Comparison of ENCODE assay signal across 8 cellular contexts in genomic region chr20:49982072-49982345, GRCh38. TPM values are rescaled to one million over a fixed set of nuclear protein-coding genes. Genes with fewer than 3 reads are reported as not detected.
DNase-seq lines count a peak whose midpoint lies in the region; ATAC-seq, FAIRE-seq and TF ChIP-seq lines count a peak whose summit lies in the region.

No MANE protein-coding gene starts in this region.

- FAIRE-seq in K562 (lab: Jason Lieb, UNC): peak; percentile 15

- H4K20me1 ChIP-seq in K562 (replicated peaks; ENCODE audit: control insufficient read depth, insufficient read depth, low read length): no peaks in the 10 kb centered on the region; the same call in 1 of the 2 replicates

- peaks cover 28% of the 10 kb centered on the region for H3K4me1 Mint-ChIP-seq in stimulated activated naive CD8-positive, alpha-beta T cell treated with anti-CD3 and anti-CD28 coated beads, Interleukin-15, Interleukin-2, amounts not matched to agents 100 ng/mL and 50 ng/mL, for 24 hours (ENCODE audit: low read depth)
- peaks cover 29% of the 10 kb centered on the region for H3K4me1 Mint-ChIP-seq in mesothelial cell of epicardium

- H3K4me3 Mint-ChIP-seq in stimulated activated naive CD8-positive, alpha-beta T cell treated with anti-CD3 and anti-CD28 coated beads, Interleukin-15, Interleukin-2, amounts not matched to agents 100 ng/mL and 50 ng/mL, for 24 hours: peak overlapping the region; percentile 30
- H3K4me3 Mint-ChIP-seq in mesothelial cell of epicardium: peak overlapping the region; percentile 55

- no peaks in the 10 kb centered on the region for H3K36me3 Mint-ChIP-seq in stimulated activated naive CD8-positive, alpha-beta T cell treated with anti-CD3 and anti-CD28 coated beads, Interleukin-15, Interleukin-2, amounts not matched to agents 100 ng/mL and 50 ng/mL, for 24 hours (ENCODE audit: low read depth)
- no peaks in the 10 kb centered on the region for H3K36me3 Mint-ChIP-seq in mesothelial cell of epicardium

- peak overlapping the region; percentile 95 for H2AFZ ChIP-seq in K562 (ENCODE audit: low read depth, low read length)

- intact Hi-C loops in K562 (cut with micrococcal nuclease): loop anchor here (10.0 kb wide), 1 partner anchor 483 kb away; no protein-coding TSS in a partner anchor

- H3K27me3 Mint-ChIP-seq in stimulated activated naive CD8-positive, alpha-beta T cell treated with anti-CD3 and anti-CD28 coated beads, Interleukin-15, Interleukin-2, amounts not matched to agents 100 ng/mL and 50 ng/mL, for 24 hours: peaks cover 6% of the 10 kb centered on the region
- peaks cover 40% of the 10 kb centered on the region for H3K27me3 Mint-ChIP-seq in mesothelial cell of epicardium (ENCODE audit: low read depth)

- no peaks in the 10 kb centered on the region for H3K27me3 ChIP-seq in K562 (ENCODE audit: control insufficient read depth in 2 of 2, insufficient read depth in 2 of 2, low read length in 2 of 2)

- peak overlapping the region; percentile 79 for H3K4me2 ChIP-seq in K562 (ENCODE audit: insufficient read depth, low read length)

- H3K27ac Mint-ChIP-seq in stimulated activated naive CD8-positive, alpha-beta T cell treated with anti-CD3 and anti-CD28 coated beads, Interleukin-15, Interleukin-2, amounts not matched to agents 100 ng/mL and 50 ng/mL, for 24 hours: peak overlapping the region; percentile 80
- peak overlapping the region; percentile 50 for H3K27ac Mint-ChIP-seq in mesothelial cell of epicardium

- 0 out of 2 replicates have a peak, but pooled peaks have one; percentile 18 for TF ChIP-seq EP300 in K562 (IDR thresholded peaks at IDR 0.05; ENCODE audit: low read length)

- peak overlapping the region; percentile 49 for H3K4me3 ChIP-seq in K562

- peaks cover 61 to 66% of the 10 kb centered on the region in 2 experiments for H3K4me1 ChIP-seq in K562 (replicated peaks in 1 of 2; ENCODE audit: control insufficient read depth in 2 of 2, insufficient read depth in 2 of 2, low read length in 2 of 2)

- peak overlapping the region; percentile 89 for H3K27ac ChIP-seq in K562 (ENCODE audit: extremely low read depth, low read depth, low read length)

- H3K9me1 ChIP-seq in K562 (ENCODE audit: control insufficient read depth, insufficient read depth, low read length): no peaks in the 10 kb centered on the region

- TF ChIP-seq CTCF in K562 (IDR thresholded peaks at IDR 0.05 in 2 of 3, conservative IDR thresholded peaks at IDR 0.05 in 1 of 3; ENCODE audit: insufficient read depth in 2 of 3, low read depth in 1 of 3, low read length in 3 of 3): no peak
- TF ChIP-seq CTCF in mesothelial cell of epicardium (IDR thresholded peaks at IDR 0.05; ENCODE audit: unreplicated experiment): no peak

- CTCF ChIA-PET in K562 (lab: Yijun Ruan, JAX; ENCODE audit: low intra/inter-chr PET ratio): interaction anchor here (1.0 to 8.4 kb wide), 3 partner anchors 89 to 184 kb away, joined by 3 to 100 read pairs (median 4); no protein-coding TSS in a partner anchor

- POLR2A ChIA-PET in K562 (lab: Yijun Ruan, JAX): interaction anchor here (0.6 to 5.4 kb wide), 10 partner anchors 8 to 209 kb away, joined by 3 to 74 read pairs (median 4); partner anchors contain the start of gene CEBPB

- H3K36me3 ChIP-seq in K562 (ENCODE audit: control insufficient read depth, insufficient read depth, low read length): peaks cover 34% of the 10 kb centered on the region; the same call in 2 of the 3 replicates

- no peak for ATAC-seq in stimulated activated naive CD8-positive, alpha-beta T cell treated with anti-CD3 and anti-CD28 coated beads, Interleukin-15, Interleukin-2, amounts not matched to agents 100 U/mL and 50 U/mL, for 24 hours
- ATAC-seq in K562 (peak; percentile 5), HG03571 (IDR thresholded peaks at IDR 0.05; ENCODE audit: unreplicated experiment) (no peak), GM21723 (IDR thresholded peaks at IDR 0.05; ENCODE audit: unreplicated experiment) (no peak)

- 6% methylated on average over 12 of the region's 12 CpGs for WGBS in K562 (ENCODE audit: insufficient coverage, low coverage, missing lambda C conversion rate)

- in situ Hi-C loops in K562 (cut with MboI): loop anchor here (5.0 kb wide), 2 partner anchors 90 to 185 kb away; no protein-coding TSS in a partner anchor

- no peaks in the 10 kb centered on the region for H3K9me3 Mint-ChIP-seq in stimulated activated naive CD8-positive, alpha-beta T cell treated with anti-CD3 and anti-CD28 coated beads, Interleukin-15, Interleukin-2, amounts not matched to agents 100 ng/mL and 50 ng/mL, for 24 hours
- no peaks in the 10 kb centered on the region for H3K9me3 Mint-ChIP-seq in mesothelial cell of epicardium

- no TSS peak for BruUV-seq in K562 (replicated peaks; lab: Mats Ljungman, UMichigan)

- TF ChIP-seq RAD21 in K562 (CRISPR knock-in tag; conservative IDR thresholded peaks at IDR 0.05 in 1 of 2, IDR thresholded peaks at IDR 0.05 in 1 of 2): no peak

- no peak for DNase-seq in stimulated activated naive CD8-positive, alpha-beta T cell treated with anti-CD3 and anti-CD28 coated beads, Interleukin-15, Interleukin-2, amounts not matched to agents 100 U/mL and 50 U/mL, for 24 hours
- DNase-seq in K562 (ENCODE audit: extremely low read depth in 1 of 4, low spot score in 3 of 4): no peak
- no peak for DNase-seq in mesothelial cell of epicardium (ENCODE audit: low spot score in 2 of 2, unreplicated experiment in 2 of 2)
- no peak for DNase-seq in Ammon's horn (ENCODE audit: low spot score)
- no peak for DNase-seq in central memory CD4-positive, alpha-beta T cell

- no peak for TF ChIP-seq POLR2A in K562 (conservative IDR thresholded peaks at IDR 0.05)

- peaks cover 42% of the 10 kb centered on the region for H3K79me2 ChIP-seq in K562 (ENCODE audit: control insufficient read depth, insufficient read depth, low read length)

- H3K9me3 ChIP-seq in K562 (replicated peaks; ENCODE audit: control insufficient read depth, insufficient read depth, low read depth, low read length): no peaks in the 10 kb centered on the region

- peak overlapping the region; percentile 78 to 92 for H3K9ac ChIP-seq in K562 (ENCODE audit: insufficient read depth in 1 of 2, low read depth in 2 of 2, low read length in 2 of 2)

TF ChIP-seq in K562, 482 proteins besides CTCF, POLR2A, EP300 and RAD21 (continues in another document):
- TF ChIP-seq BACH1 (tag; IDR thresholded peaks at IDR 0.05) (peak; percentile 6; the same call in 1 of the 2 replicates), NFRKB (IDR thresholded peaks at IDR 0.05; ENCODE audit: low read depth) (peak; percentile 88; the same call in 1 of the 2 replicates)

RNA-seq across cellular contexts. Expression of gene SNAI1, which starts 0.8 kb away (rescaled TPM):
- total RNA-seq in K562 (2011; cell fraction: chromatin; rRNA removed; ENCODE audit: low replicate concordance): 4.4 and 12.8 TPM in 2 replicates
- 12.4 and 15.3 TPM in 2 replicates for total RNA-seq in K562 (2011; cell fraction: nucleolus; rRNA removed)
- 9.8 and 10.2 TPM in 2 replicates for total RNA-seq in K562 (2011; cell fraction: nucleoplasm; rRNA removed)
- 1.7 and 7.3 TPM in 2 replicates for total RNA-seq in K562 (2014; rRNA removed)
- total RNA-seq in K562 (2014; rRNA removed; fragmentation: Illumina TruSeq; extraction: Trizol): 1.1 and 2.0 TPM in 2 replicates
- 2.4 TPM in 2 replicates for total RNA-seq in K562 (2015; rRNA removed; fragmentation: Illumina TruSeq; extraction: Trizol)
- 10.7 and 13.4 TPM in 2 replicates for total RNA-seq in K562 (2021)
- 1.6 and 7.1 TPM in 2 replicates for polyA plus RNA-seq in K562 (2011; rRNA removed)
- polyA plus RNA-seq in K562 (2011; cell fraction: cytosol; rRNA removed): 2.3 and 3.2 TPM in 2 replicates
- polyA plus RNA-seq in K562 (2011; cell fraction: nucleus; rRNA removed): 10.9 and 15.0 TPM in 2 replicates
- polyA plus RNA-seq in K562 (2012): 9.7 and 21.7 TPM in 2 replicates
- 11.6 and 12.3 TPM in 2 replicates for polyA plus RNA-seq in K562 (2014; fragmentation: Illumina TruSeq; extraction: Trizol)
- polyA plus RNA-seq in K562 (2014; fragmentation: Nextera tagmentation; extraction: Ambion mirVana): under 1 TPM; 0.32 to 0.80 TPM
- polyA plus RNA-seq in K562 (2014; rRNA removed): 3.1 and 6.4 TPM in 2 replicates
- 1.2 and 1.4 TPM in 2 replicates for polyA minus RNA-seq in K562 (2011; rRNA and poly(A)+ RNA removed)
- polyA minus RNA-seq in K562 (2011; cell fraction: cytosol; rRNA and poly(A)+ RNA removed): 3.7 and 4.9 TPM in 2 replicates
- 6.7 and 14.1 TPM in 2 replicates for polyA minus RNA-seq in K562 (2011; cell fraction: nucleus; rRNA and poly(A)+ RNA removed)
- total RNA-seq in mesothelial cell of epicardium: 8.5 to 9.7 TPM (median 8.9 TPM) in 3 replicates

RNA-seq across cellular contexts. Expression of gene RNF114, which starts 45.8 kb away (rescaled TPM):
- total RNA-seq in K562 (2011; cell fraction: chromatin; rRNA removed; ENCODE audit: low replicate concordance): 128 TPM in 2 replicates
- 83.2 and 92.9 TPM in 2 replicates for total RNA-seq in K562 (2011; cell fraction: nucleolus; rRNA removed)
- 138 and 187 TPM in 2 replicates for total RNA-seq in K562 (2011; cell fraction: nucleoplasm; rRNA removed)
- total RNA-seq in K562 (2014; rRNA removed): 53.5 and 82.2 TPM in 2 replicates
- 62.6 and 66.5 TPM in 2 replicates for total RNA-seq in K562 (2014; rRNA removed; fragmentation: Illumina TruSeq; extraction: Trizol)
- 54.5 and 57.2 TPM in 2 replicates for total RNA-seq in K562 (2015; rRNA removed; fragmentation: Illumina TruSeq; extraction: Trizol)
- 89.1 and 90.3 TPM in 2 replicates for total RNA-seq in K562 (2021)
- 102 and 111 TPM in 2 replicates for polyA plus RNA-seq in K562 (2011; rRNA removed)
- 130 and 133 TPM in 2 replicates for polyA plus RNA-seq in K562 (2011; cell fraction: cytosol; rRNA removed)
- 116 and 131 TPM in 2 replicates for polyA plus RNA-seq in K562 (2011; cell fraction: nucleus; rRNA removed)
- polyA plus RNA-seq in K562 (2012): 78.1 and 81.2 TPM in 2 replicates
- 75.8 and 81.2 TPM in 2 replicates for polyA plus RNA-seq in K562 (2014; fragmentation: Illumina TruSeq; extraction: Trizol)
- polyA plus RNA-seq in K562 (2014; fragmentation: Nextera tagmentation; extraction: Ambion mirVana): 10 to 100 TPM; 38.6 to 64.5 TPM
- polyA plus RNA-seq in K562 (2014; rRNA removed): 55.9 and 76.9 TPM in 2 replicates
- polyA minus RNA-seq in K562 (2011; rRNA and poly(A)+ RNA removed): 63.1 and 64.7 TPM in 2 replicates
- 44.9 and 69.4 TPM in 2 replicates for polyA minus RNA-seq in K562 (2011; cell fraction: cytosol; rRNA and poly(A)+ RNA removed)
- polyA minus RNA-seq in K562 (2011; cell fraction: nucleus; rRNA and poly(A)+ RNA removed): 42.4 and 53.6 TPM in 2 replicates
- 54.2 to 57.1 TPM (median 54.5 TPM) in 3 replicates for total RNA-seq in mesothelial cell of epicardium
